In genomic region chr5:177403194-177403825, GRCh38 we compare ENCODE assay signal across 1 cellular context.
TF ChIP-seq lines count a peak whose summit lies in the region.

No MANE protein-coding gene starts in this region.

TF ChIP-seq in WTC11, 78 proteins besides CTCF, POLR2A, EP300 and RAD21 (continued from another document):
- TF ChIP-seq IRF1 (CRISPR knock-in tag; IDR thresholded peaks at IDR 0.05) (peak; percentile 61; the same call in 1 of the 2 replicates), FOXK1 (CRISPR knock-in tag; IDR thresholded peaks at IDR 0.05) (peak; percentile 35; the same call in 1 of the 2 replicates), PRDM15 (CRISPR knock-in tag; IDR thresholded peaks at IDR 0.05) (peak; percentile 40; the same call in 1 of the 2 replicates)
TF ChIP-seq in WTC11: peak in this region for 9.
